ENCODE assay signal across 12 cellular contexts in genomic region chr10:99394256-99394655, GRCh38. TPM values are rescaled to one million over a fixed set of nuclear protein-coding genes. Genes with fewer than 3 reads are reported as not detected.
DNase-seq lines count a peak whose midpoint lies in the region; TF ChIP-seq lines count a peak whose summit lies in the region.
"Had no signal": no experiment of that assay in that cellular context is flagged by ENCODE, and none has a peak within 500 bp of the region (broad histone marks: within the 10 kb centered on the region; RNA-seq: fewer than 3 reads in every experiment).

No MANE protein-coding gene starts in this region.

- peaks cover 0 to 3% (median 1%) of the 10 kb centered on the region in 4 donors for H3K4me1 ChIP-seq in transverse colon

- H3K27ac ChIP-seq in angular gyrus (ENCODE audit: low read depth, low read length), result peak overlapping the region; percentile 29
- no peak overlapping the region for H3K27ac ChIP-seq in transverse colon

- in situ Hi-C loops in transverse colon (cut with MboI; ENCODE audit: low pct_ligation_motif_present in 1 of 4, low pct_unique_long_range_greater_than_20kb in 1 of 4, low sequenced_read_pairs in 3 of 4), result loop anchor here in 2 of 4 donors (10.0 to 25.0 kb wide), 2 partner anchors 221 to 318 kb away; no protein-coding TSS in a partner anchor

- H3K36me3 ChIP-seq in transverse colon, result peaks cover 0 to 20% (median 8%) of the 10 kb centered on the region in 4 donors

- no peak for TF ChIP-seq POLR2A in transverse colon (IDR thresholded peaks at IDR 0.05)

- intact Hi-C loops in transverse colon (cut with DNase I; ENCODE audit: low total_unique reads), result loop anchor here (5.0 kb wide), 1 partner anchor 218 kb away; no protein-coding TSS in a partner anchor

- H3K27me3 ChIP-seq in transverse colon, result no peaks in the 10 kb centered on the region

- no peaks in the 10 kb centered on the region for H3K9me3 ChIP-seq in transverse colon

- DNase-seq in DMS79 (lab: John Stamatoyannopoulos, UW), result peak; percentile 59
- peak; percentile 1 for DNase-seq in NCI-H2107 (lab: John Stamatoyannopoulos, UW)
- DNase-seq in medulla oblongata (ENCODE audit: extremely low spot score), result peak; percentile 9
- no peak for DNase-seq in NCI-H446 (lab: John Stamatoyannopoulos, UW)
- no peak for DNase-seq in activated CD8-positive, alpha-beta memory T cell treated with anti-CD3 and anti-CD28 coated beads, Interleukin-2, amount 50 U/mL, for 4 hours
- no peak for DNase-seq in transverse colon
- no peak for DNase-seq in AG08395 (ENCODE audit: low spot score)
- DNase-seq: activated CD4-positive, CD25-positive, alpha-beta regulatory T cell; activated naive CD4-positive, alpha-beta T cell treated with anti-CD3 and anti-CD28 coated beads, Interleukin-2, amount 50 U/mL, for 16 hours; H9; T-helper 1 cell had no signal

- H3K4me3 ChIP-seq in transverse colon, result no peak overlapping the region

- WGBS in transverse colon (ENCODE audit: low coverage in 1 of 2), 2 donors, result 64 to 81% methylated on average over 5 to 8 of the region's 8 CpGs

- TF ChIP-seq CTCF in transverse colon (IDR thresholded peaks at IDR 0.05), result no peak

- TF ChIP-seq EP300 in transverse colon (IDR thresholded peaks at IDR 0.05; ENCODE audit: low read depth), result no peak

RNA-seq across cellular contexts. Expression of gene GOT1, which starts 36.2 kb away (rescaled TPM):
- total RNA-seq in transverse colon, result 10 to 100 TPM; 54.5 to 94.3 (median 82.3) TPM

Comparison
In these comparisons a context has a peak if more than half of its experiments do, and no peak if none do; other contexts are left out.
1. DNase-seq: peak in DMS79 (single experiment), NCI-H2107 (single experiment) and medulla oblongata (single experiment); none in NCI-H446 (0 of 2), activated CD8-positive, alpha-beta memory T cell treated with anti-CD3 and anti-CD28 coated beads, Interleukin-2, amount 50 U/mL, for 4 hours (single experiment), transverse colon (single experiment) and AG08395 (single experiment).